ENCODE assay signal across 2 cellular contexts in the genomic region with DNA sequence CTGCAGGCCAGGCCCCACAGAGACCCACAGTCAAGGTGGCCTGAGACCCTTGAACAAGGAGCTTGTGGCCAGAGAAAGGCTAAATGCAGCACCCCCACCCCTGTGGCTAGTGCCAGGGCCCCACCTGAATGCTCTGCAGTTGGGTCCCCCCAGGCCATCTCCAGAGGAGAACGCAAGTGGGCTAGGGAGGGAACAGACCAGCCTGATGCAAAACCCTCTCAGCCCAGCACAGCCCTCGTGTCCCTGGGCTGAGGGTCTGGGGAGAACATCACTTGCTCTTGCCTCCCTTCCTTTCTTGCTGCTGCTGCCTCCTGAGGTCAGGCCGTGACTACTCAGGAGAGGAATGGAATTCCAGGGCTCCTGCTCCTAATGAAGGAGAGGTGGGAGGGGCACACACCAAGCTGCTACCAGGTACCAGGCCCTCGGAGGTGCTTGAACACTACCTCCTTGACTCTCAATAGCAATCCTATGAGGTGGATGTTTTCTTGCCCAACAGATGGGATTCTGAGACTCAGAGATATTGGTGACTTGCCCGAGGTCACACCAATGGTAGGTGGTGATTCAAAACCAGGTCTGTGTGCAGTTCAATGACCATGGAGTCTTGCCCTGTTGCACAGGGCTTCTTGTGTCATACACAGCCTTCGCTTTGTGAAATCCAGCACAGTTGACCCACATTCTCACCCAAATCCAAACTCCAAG.
TF ChIP-seq lines count a peak whose summit lies in the region.

No MANE protein-coding gene starts in this region.

TF ChIP-seq in A549, 52 proteins besides CTCF, POLR2A, EP300 and RAD21 (continued from another document):
- TF ChIP-seq, protein P1, sequence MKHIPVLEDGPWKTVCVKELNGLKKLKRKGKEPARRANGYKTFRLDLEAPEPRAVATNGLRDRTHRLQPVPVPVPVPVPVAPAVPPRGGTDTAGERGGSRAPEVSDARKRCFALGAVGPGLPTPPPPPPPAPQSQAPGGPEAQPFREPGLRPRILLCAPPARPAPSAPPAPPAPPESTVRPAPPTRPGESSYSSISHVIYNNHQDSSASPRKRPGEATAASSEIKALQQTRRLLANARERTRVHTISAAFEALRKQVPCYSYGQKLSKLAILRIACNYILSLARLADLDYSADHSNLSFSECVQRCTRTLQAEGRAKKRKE (CRISPR knock-in tag; IDR thresholded peaks at IDR 0.05; ENCODE audit: low read depth) = no peak
- TF ChIP-seq NR3C1 (IDR thresholded peaks at IDR 0.05) (no peak), HOXB5 (CRISPR knock-in tag; IDR thresholded peaks at IDR 0.05) (no peak), CBX2 (IDR thresholded peaks at IDR 0.05; ENCODE audit: borderline replicate concordance, low read depth) (no peak), ZSCAN20 (CRISPR knock-in tag; IDR thresholded peaks at IDR 0.05) (no peak), MAFK (IDR thresholded peaks at IDR 0.05; ENCODE audit: partially characterized antibody) (no peak), PHF8 (IDR thresholded peaks at IDR 0.05; ENCODE audit: borderline replicate concordance, low read depth) (no peak), HDAC2 (IDR thresholded peaks at IDR 0.05) (no peak), FOSB (CRISPR knock-in tag; IDR thresholded peaks at IDR 0.05) (no peak), CEBPB (IDR thresholded peaks at IDR 0.05) (no peak)
- TF ChIP-seq, protein P2, sequence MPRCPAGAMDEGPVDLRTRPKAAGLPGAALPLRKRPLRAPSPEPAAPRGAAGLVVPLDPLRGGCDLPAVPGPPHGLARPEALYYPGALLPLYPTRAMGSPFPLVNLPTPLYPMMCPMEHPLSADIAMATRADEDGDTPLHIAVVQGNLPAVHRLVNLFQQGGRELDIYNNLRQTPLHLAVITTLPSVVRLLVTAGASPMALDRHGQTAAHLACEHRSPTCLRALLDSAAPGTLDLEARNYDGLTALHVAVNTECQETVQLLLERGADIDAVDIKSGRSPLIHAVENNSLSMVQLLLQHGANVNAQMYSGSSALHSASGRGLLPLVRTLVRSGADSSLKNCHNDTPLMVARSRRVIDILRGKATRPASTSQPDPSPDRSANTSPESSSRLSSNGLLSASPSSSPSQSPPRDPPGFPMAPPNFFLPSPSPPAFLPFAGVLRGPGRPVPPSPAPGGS (IDR thresholded peaks at IDR 0.05) = no peak
- TF ChIP-seq, protein P3, sequence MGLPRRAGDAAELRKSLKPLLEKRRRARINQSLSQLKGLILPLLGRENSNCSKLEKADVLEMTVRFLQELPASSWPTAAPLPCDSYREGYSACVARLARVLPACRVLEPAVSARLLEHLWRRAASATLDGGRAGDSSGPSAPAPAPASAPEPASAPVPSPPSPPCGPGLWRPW (IDR thresholded peaks at IDR 0.05) = no peak

TF ChIP-seq in WTC11, 78 proteins besides CTCF, POLR2A, EP300 and RAD21 (continued from another document):
- TF ChIP-seq NFE2L1 (CRISPR knock-in tag; IDR thresholded peaks at IDR 0.05) (no peak), ETV6 (CRISPR knock-in tag; IDR thresholded peaks at IDR 0.05) (no peak), TCF7 (CRISPR knock-in tag; IDR thresholded peaks at IDR 0.05; ENCODE audit: low read depth) (no peak), EMX1 (CRISPR knock-in tag; IDR thresholded peaks at IDR 0.05) (no peak), SOX15 (CRISPR knock-in tag; IDR thresholded peaks at IDR 0.05) (no peak), ZNF317 (CRISPR knock-in tag; IDR thresholded peaks at IDR 0.05; ENCODE audit: borderline replicate concordance, low read depth) (no peak), NFATC4 (CRISPR knock-in tag; IDR thresholded peaks at IDR 0.05) (no peak), ZNF263 (CRISPR knock-in tag; IDR thresholded peaks at IDR 0.05; ENCODE audit: low read depth) (no peak), ZNF671 (CRISPR knock-in tag; IDR thresholded peaks at IDR 0.05) (no peak), ATF1 (CRISPR knock-in tag; IDR thresholded peaks at IDR 0.05) (no peak)
- TF ChIP-seq, protein P4, sequence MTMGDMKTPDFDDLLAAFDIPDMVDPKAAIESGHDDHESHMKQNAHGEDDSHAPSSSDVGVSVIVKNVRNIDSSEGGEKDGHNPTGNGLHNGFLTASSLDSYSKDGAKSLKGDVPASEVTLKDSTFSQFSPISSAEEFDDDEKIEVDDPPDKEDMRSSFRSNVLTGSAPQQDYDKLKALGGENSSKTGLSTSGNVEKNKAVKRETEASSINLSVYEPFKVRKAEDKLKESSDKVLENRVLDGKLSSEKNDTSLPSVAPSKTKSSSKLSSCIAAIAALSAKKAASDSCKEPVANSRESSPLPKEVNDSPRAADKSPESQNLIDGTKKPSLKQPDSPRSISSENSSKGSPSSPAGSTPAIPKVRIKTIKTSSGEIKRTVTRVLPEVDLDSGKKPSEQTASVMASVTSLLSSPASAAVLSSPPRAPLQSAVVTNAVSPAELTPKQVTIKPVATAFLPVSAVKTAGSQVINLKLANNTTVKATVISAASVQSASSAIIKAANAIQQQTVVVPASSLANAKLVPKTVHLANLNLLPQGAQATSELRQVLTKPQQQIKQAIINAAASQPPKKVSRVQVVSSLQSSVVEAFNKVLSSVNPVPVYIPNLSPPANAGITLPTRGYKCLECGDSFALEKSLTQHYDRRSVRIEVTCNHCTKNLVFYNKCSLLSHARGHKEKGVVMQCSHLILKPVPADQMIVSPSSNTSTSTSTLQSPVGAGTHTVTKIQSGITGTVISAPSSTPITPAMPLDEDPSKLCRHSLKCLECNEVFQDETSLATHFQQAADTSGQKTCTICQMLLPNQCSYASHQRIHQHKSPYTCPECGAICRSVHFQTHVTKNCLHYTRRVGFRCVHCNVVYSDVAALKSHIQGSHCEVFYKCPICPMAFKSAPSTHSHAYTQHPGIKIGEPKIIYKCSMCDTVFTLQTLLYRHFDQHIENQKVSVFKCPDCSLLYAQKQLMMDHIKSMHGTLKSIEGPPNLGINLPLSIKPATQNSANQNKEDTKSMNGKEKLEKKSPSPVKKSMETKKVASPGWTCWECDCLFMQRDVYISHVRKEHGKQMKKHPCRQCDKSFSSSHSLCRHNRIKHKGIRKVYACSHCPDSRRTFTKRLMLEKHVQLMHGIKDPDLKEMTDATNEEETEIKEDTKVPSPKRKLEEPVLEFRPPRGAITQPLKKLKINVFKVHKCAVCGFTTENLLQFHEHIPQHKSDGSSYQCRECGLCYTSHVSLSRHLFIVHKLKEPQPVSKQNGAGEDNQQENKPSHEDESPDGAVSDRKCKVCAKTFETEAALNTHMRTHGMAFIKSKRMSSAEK (CRISPR knock-in tag; IDR thresholded peaks at IDR 0.05; ENCODE audit: borderline replicate concordance) = no peak
- TF ChIP-seq, protein P5, sequence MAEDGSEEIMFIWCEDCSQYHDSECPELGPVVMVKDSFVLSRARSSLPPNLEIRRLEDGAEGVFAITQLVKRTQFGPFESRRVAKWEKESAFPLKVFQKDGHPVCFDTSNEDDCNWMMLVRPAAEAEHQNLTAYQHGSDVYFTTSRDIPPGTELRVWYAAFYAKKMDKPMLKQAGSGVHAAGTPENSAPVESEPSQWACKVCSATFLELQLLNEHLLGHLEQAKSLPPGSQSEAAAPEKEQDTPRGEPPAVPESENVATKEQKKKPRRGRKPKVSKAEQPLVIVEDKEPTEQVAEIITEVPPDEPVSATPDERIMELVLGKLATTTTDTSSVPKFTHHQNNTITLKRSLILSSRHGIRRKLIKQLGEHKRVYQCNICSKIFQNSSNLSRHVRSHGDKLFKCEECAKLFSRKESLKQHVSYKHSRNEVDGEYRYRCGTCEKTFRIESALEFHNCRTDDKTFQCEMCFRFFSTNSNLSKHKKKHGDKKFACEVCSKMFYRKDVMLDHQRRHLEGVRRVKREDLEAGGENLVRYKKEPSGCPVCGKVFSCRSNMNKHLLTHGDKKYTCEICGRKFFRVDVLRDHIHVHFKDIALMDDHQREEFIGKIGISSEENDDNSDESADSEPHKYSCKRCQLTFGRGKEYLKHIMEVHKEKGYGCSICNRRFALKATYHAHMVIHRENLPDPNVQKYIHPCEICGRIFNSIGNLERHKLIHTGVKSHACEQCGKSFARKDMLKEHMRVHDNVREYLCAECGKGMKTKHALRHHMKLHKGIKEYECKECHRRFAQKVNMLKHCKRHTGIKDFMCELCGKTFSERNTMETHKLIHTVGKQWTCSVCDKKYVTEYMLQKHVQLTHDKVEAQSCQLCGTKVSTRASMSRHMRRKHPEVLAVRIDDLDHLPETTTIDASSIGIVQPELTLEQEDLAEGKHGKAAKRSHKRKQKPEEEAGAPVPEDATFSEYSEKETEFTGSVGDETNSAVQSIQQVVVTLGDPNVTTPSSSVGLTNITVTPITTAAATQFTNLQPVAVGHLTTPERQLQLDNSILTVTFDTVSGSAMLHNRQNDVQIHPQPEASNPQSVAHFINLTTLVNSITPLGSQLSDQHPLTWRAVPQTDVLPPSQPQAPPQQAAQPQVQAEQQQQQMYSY (CRISPR knock-in tag; IDR thresholded peaks at IDR 0.05) = no peak
- TF ChIP-seq, protein P6, sequence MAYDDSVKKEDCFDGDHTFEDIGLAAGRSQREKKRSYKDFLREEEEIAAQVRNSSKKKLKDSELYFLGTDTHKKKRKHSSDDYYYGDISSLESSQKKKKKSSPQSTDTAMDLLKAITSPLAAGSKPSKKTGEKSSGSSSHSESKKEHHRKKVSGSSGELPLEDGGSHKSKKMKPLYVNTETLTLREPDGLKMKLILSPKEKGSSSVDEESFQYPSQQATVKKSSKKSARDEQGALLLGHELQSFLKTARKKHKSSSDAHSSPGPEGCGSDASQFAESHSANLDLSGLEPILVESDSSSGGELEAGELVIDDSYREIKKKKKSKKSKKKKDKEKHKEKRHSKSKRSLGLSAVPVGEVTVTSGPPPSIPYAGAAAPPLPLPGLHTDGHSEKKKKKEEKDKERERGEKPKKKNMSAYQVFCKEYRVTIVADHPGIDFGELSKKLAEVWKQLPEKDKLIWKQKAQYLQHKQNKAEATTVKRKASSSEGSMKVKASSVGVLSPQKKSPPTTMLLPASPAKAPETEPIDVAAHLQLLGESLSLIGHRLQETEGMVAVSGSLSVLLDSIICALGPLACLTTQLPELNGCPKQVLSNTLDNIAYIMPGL (CRISPR knock-in tag; IDR thresholded peaks at IDR 0.05) = no peak
- TF ChIP-seq, protein P7, sequence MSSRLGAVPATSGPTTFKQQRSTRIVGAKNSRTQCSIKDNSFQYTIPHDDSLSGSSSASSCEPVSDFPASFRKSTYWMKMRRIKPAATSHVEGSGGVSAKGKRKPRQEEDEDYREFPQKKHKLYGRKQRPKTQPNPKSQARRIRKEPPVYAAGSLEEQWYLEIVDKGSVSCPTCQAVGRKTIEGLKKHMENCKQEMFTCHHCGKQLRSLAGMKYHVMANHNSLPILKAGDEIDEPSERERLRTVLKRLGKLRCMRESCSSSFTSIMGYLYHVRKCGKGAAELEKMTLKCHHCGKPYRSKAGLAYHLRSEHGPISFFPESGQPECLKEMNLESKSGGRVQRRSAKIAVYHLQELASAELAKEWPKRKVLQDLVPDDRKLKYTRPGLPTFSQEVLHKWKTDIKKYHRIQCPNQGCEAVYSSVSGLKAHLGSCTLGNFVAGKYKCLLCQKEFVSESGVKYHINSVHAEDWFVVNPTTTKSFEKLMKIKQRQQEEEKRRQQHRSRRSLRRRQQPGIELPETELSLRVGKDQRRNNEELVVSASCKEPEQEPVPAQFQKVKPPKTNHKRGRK (CRISPR knock-in tag; IDR thresholded peaks at IDR 0.05; ENCODE audit: borderline replicate concordance) = no peak
- TF ChIP-seq, protein P8, sequence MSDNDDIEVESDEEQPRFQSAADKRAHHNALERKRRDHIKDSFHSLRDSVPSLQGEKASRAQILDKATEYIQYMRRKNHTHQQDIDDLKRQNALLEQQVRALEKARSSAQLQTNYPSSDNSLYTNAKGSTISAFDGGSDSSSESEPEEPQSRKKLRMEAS (CRISPR knock-in tag; IDR thresholded peaks at IDR 0.05) = no peak
- TF ChIP-seq, protein P9, sequence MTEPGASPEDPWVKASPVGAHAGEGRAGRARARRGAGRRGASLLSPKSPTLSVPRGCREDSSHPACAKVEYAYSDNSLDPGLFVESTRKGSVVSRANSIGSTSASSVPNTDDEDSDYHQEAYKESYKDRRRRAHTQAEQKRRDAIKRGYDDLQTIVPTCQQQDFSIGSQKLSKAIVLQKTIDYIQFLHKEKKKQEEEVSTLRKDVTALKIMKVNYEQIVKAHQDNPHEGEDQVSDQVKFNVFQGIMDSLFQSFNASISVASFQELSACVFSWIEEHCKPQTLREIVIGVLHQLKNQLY (CRISPR knock-in tag; IDR thresholded peaks at IDR 0.05) = no peak
- TF ChIP-seq, protein P10, sequence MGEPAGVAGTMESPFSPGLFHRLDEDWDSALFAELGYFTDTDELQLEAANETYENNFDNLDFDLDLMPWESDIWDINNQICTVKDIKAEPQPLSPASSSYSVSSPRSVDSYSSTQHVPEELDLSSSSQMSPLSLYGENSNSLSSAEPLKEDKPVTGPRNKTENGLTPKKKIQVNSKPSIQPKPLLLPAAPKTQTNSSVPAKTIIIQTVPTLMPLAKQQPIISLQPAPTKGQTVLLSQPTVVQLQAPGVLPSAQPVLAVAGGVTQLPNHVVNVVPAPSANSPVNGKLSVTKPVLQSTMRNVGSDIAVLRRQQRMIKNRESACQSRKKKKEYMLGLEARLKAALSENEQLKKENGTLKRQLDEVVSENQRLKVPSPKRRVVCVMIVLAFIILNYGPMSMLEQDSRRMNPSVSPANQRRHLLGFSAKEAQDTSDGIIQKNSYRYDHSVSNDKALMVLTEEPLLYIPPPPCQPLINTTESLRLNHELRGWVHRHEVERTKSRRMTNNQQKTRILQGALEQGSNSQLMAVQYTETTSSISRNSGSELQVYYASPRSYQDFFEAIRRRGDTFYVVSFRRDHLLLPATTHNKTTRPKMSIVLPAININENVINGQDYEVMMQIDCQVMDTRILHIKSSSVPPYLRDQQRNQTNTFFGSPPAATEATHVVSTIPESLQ (CRISPR knock-in tag; IDR thresholded peaks at IDR 0.05) = no peak
